26 cellular contexts compared by ENCODE assay signal in genomic region chr13:30790592-30790991, GRCh38. TPM values are rescaled to one million over a fixed set of nuclear protein-coding genes. Genes with fewer than 3 reads are reported as not detected.
DNase-seq lines count a peak whose midpoint lies in the region; ATAC-seq, FAIRE-seq and TF ChIP-seq lines count a peak whose summit lies in the region.
"Had no signal": no experiment of that assay in that cellular context is flagged by ENCODE, and none has a peak within 500 bp of the region (broad histone marks: within the 10 kb centered on the region; RNA-seq: fewer than 3 reads in every experiment).

No MANE protein-coding gene starts in this region.

- ATAC-seq in Panc1 (no peak), left lung (peak; percentile 22)
- ATAC-seq: A549, GM12878, HCT116 had no signal

- H4K8ac ChIP-seq in trophoblast cell (ENCODE audit: low read depth, low read length), result no peak overlapping the region

- TF ChIP-seq CTCF in Panc1 (IDR thresholded peaks at IDR 0.05) (no peak), left lung (IDR thresholded peaks at IDR 0.05) (no peak), kidney (IDR thresholded peaks at IDR 0.05; ENCODE audit: borderline replicate concordance, extremely low read depth, insufficient read depth) (no peak), nephron progenitor cell (IDR thresholded peaks at IDR 0.05) (no peak)

- no peak for FAIRE-seq in kidney (lab: Jason Lieb, UNC)
- FAIRE-seq: A549, D721Med, GM12878, GM19239, H1 had no signal

- H3K79me2 ChIP-seq in trophoblast cell (ENCODE audit: control insufficient read depth, insufficient read depth, low read length, poor library complexity), result no peaks in the 10 kb centered on the region

- H3K27ac ChIP-seq in Panc1 (ENCODE audit: low read length) (peak overlapping the region; percentile 71), left lung (no peak overlapping the region), trophoblast cell (ENCODE audit: low read depth, low read length) (no peak overlapping the region), kidney (ENCODE audit: low read depth in 2 of 2, low read length in 2 of 2) (no peak overlapping the region)
- H3K27ac ChIP-seq: A549; BLaER1 treated with 17β-estradiol and CSF1 and Interleukin-3, amounts not matched to agents 10 nM and 100 nM; GM23248 had no signal

- H3K36me3 ChIP-seq in Panc1 (ENCODE audit: control insufficient read depth, insufficient read depth, low read length) (no peaks in the 10 kb centered on the region), left lung (no peaks in the 10 kb centered on the region), trophoblast cell (ENCODE audit: control insufficient read depth in 1 of 2, insufficient read depth in 2 of 2, low read length in 2 of 2) (no peaks in the 10 kb centered on the region), kidney (ENCODE audit: control insufficient read depth in 1 of 2, insufficient read depth in 2 of 2, low read length in 2 of 2) (no peaks in the 10 kb centered on the region)
- H3K36me3 ChIP-seq: BE2C had no signal

- no peak overlapping the region for H3K23ac ChIP-seq in trophoblast cell (ENCODE audit: low read length)

- no peak overlapping the region for H3K4ac ChIP-seq in trophoblast cell (ENCODE audit: low read depth, low read length)

- H3K4me2 ChIP-seq in trophoblast cell (ENCODE audit: low read length), result no peak overlapping the region
- H3K4me2 ChIP-seq: A549; BLaER1 treated with 17β-estradiol and CSF1 and Interleukin-3, amounts not matched to agents 10 nM and 100 nM had no signal

- WGBS in trophoblast cell (ENCODE audit: extremely low coverage, insufficient coverage, insufficient read length), result no CpG with 5 or more reads among the region's 2 CpGs

- H3K4me3 Mint-ChIP-seq in nephron progenitor cell, result no peak overlapping the region
- H3K4me3 Mint-ChIP-seq: CD14-positive monocyte; CD4-positive, alpha-beta T cell; CD8-positive, alpha-beta memory T cell; H9 had no signal

- H3K9me3 ChIP-seq in Panc1 (ENCODE audit: control insufficient read depth, insufficient read depth, low read depth, low read length) (no peaks in the 10 kb centered on the region), left lung (no peaks in the 10 kb centered on the region), trophoblast cell (ENCODE audit: insufficient read depth, low read depth, low read length) (peaks cover 3% of the 10 kb centered on the region), kidney (ENCODE audit: control insufficient read depth in 1 of 2, low read length in 2 of 2) (no peaks in the 10 kb centered on the region)
- H3K9me3 ChIP-seq: A549, BE2C had no signal

- peaks cover 30% of the 10 kb centered on the region for H3K4me1 ChIP-seq in Panc1 (ENCODE audit: control insufficient read depth, insufficient read depth, low read length)
- H3K4me1 ChIP-seq in left lung, result peaks cover 0 to 18% of the 10 kb centered on the region in 2 donors
- H3K4me1 ChIP-seq in trophoblast cell (ENCODE audit: control insufficient read depth in 1 of 2, insufficient read depth in 2 of 2, low read length in 2 of 2), result peaks cover 18% of the 10 kb centered on the region in 2 experiments
- H3K4me1 ChIP-seq in kidney (ENCODE audit: control insufficient read depth in 1 of 2, insufficient read depth in 1 of 2, low read depth in 1 of 2, low read length in 2 of 2), result peaks cover 5 to 8% of the 10 kb centered on the region in 2 donors

- peak overlapping the region; percentile 15 for H3K18ac ChIP-seq in trophoblast cell (ENCODE audit: low read length)

- no peaks in the 10 kb centered on the region for H3K9me3 Mint-ChIP-seq in nephron progenitor cell
- H3K9me3 Mint-ChIP-seq: CD14-positive monocyte; CD4-positive, alpha-beta T cell; CD8-positive, alpha-beta memory T cell; H9 had no signal

- peaks cover 19% of the 10 kb centered on the region for H3K27me3 Mint-ChIP-seq in nephron progenitor cell (ENCODE audit: low read depth, poor library complexity)
- H3K27me3 Mint-ChIP-seq: CD4-positive, alpha-beta T cell had no signal

- no TSS peak for BruUV-seq in Panc1 (replicated peaks; lab: Mats Ljungman, UMichigan)

- CTCF ChIA-PET in Panc1 (lab: Charles Lee), result interaction anchor here (0.7 kb wide), 1 partner anchor 12 kb away, joined by 3 read pairs; no protein-coding TSS in a partner anchor

- no peak overlapping the region for H3K27ac Mint-ChIP-seq in nephron progenitor cell
- H3K27ac Mint-ChIP-seq: CD14-positive monocyte; CD4-positive, alpha-beta T cell; H9 had no signal

- POLR2A ChIA-PET in Panc1 (lab: Charles Lee), result no interaction called here

- DNase-seq in Panc1 (ENCODE audit: low read depth, low spot score) (no peak), left lung (no peak), trophoblast cell (no peak), kidney (no peak), T1000 (lab: John Stamatoyannopoulos, UW) (no peak), nephron progenitor cell (no peak)
- DNase-seq: 8988T; ACHN; AML-193; BE2C; CD4-positive, alpha-beta T cell; CD8-positive, alpha-beta memory T cell; DMS 273 treated with DMSO at 0.1 percent for 48 hours; DMS79; EL; GDM1; GM23248; H9 had no signal

- no peak overlapping the region for H3K4me3 ChIP-seq in Panc1 (ENCODE audit: low read depth in 2 of 2, low read length in 2 of 2)
- H3K4me3 ChIP-seq in left lung, result no peak overlapping the region
- no peak overlapping the region for H3K4me3 ChIP-seq in trophoblast cell (ENCODE audit: low read depth, low read length)
- no peak overlapping the region for H3K4me3 ChIP-seq in kidney (ENCODE audit: low read length in 2 of 2)
- H3K4me3 ChIP-seq: A549; BLaER1 treated with 17β-estradiol and CSF1 and Interleukin-3, amounts not matched to agents 10 nM and 100 nM; GM12878; GM23248 had no signal

- intact Hi-C loops in Panc1 (cut with micrococcal nuclease; ENCODE audit: unreplicated experiment) (loop anchor here (10.0 kb wide), 1 partner anchor 46 kb away; no protein-coding TSS in a partner anchor), left lung (cut with DNase I) (no loop called here), kidney (cut with DNase I) (no loop called here)

- no peaks in the 10 kb centered on the region for H3K36me3 Mint-ChIP-seq in nephron progenitor cell (ENCODE audit: low read depth)

- no peak overlapping the region for H2BK5ac ChIP-seq in trophoblast cell (ENCODE audit: low read depth, low read length, poor library complexity)

- in situ Hi-C loops in Panc1 (cut with HindIII; ENCODE audit: low pct_unique_long_range_greater_than_20kb, low sequenced_read_pairs), result no loop called here

- H3K79me1 ChIP-seq in trophoblast cell (ENCODE audit: low read length), result peaks cover 18% of the 10 kb centered on the region

- H3K14ac ChIP-seq in trophoblast cell (ENCODE audit: low read length), result peak overlapping the region; percentile 24

- peak overlapping the region; percentile 55 for H2BK12ac ChIP-seq in trophoblast cell (ENCODE audit: low read length)

- H2AK5ac ChIP-seq in trophoblast cell (ENCODE audit: low read length), result no peak overlapping the region

- no peak overlapping the region for H2AFZ ChIP-seq in trophoblast cell (ENCODE audit: insufficient read depth, low read length, poor library complexity)
- H2AFZ ChIP-seq: GM23248 had no signal

- peak overlapping the region; percentile 45 for H4K91ac ChIP-seq in trophoblast cell (ENCODE audit: low read depth, low read length)

- peak overlapping the region; percentile 7 for H2BK120ac ChIP-seq in trophoblast cell (ENCODE audit: insufficient read depth, low read length, poor library complexity)

- H3K27me3 ChIP-seq in Panc1 (ENCODE audit: control insufficient read depth, insufficient read depth, low read length) (no peaks in the 10 kb centered on the region), left lung (no peaks in the 10 kb centered on the region), trophoblast cell (ENCODE audit: insufficient read depth, low read length) (no peaks in the 10 kb centered on the region)
- H3K27me3 ChIP-seq: BE2C; BLaER1 treated with 17β-estradiol and CSF1 and Interleukin-3, amounts not matched to agents 10 nM and 100 nM had no signal

- H4K12ac ChIP-seq in trophoblast cell (ENCODE audit: low read depth, low read length), result no peak overlapping the region

- H3K4me1 Mint-ChIP-seq in nephron progenitor cell, result peaks cover 28% of the 10 kb centered on the region

- H3K9ac ChIP-seq in trophoblast cell (ENCODE audit: low read length) (no peak overlapping the region), kidney (ENCODE audit: low read length in 2 of 2) (no peak overlapping the region)
- H3K9ac ChIP-seq: BLaER1 treated with 17β-estradiol and CSF1 and Interleukin-3, amounts not matched to agents 10 nM and 100 nM; GM23248 had no signal

RNA-seq across cellular contexts. Expression of gene ALOX5AP, which starts 55.2 kb away (rescaled TPM):
- total RNA-seq in Panc1 (2021; ENCODE audit: unreplicated experiment) (2.1 TPM), left lung (100 to 1,000 TPM in 1 of 2 donors, 10 to 100 TPM in 1; 76.3 to 201 TPM), kidney (25.0 TPM)
- polyA plus RNA-seq in Panc1 (2012; ENCODE audit: insufficient read length), result 0.65 TPM
- polyA plus RNA-seq in trophoblast cell (2013), result 3.3 and 3.5 TPM in 2 replicates
- 15.4 TPM for polyA plus RNA-seq in kidney (ENCODE audit: insufficient read depth, low read depth, low replicate concordance)
- total RNA-seq: GM23248, H1, H9 had no signal
- polyA plus RNA-seq: H1 had no signal
